Comparison of ENCODE assay signal across 2 cellular contexts in genomic region chr19:45761714-45762113, GRCh38.
TF ChIP-seq lines count a peak whose summit lies in the region.

No MANE protein-coding gene starts in this region.

TF ChIP-seq in SK-N-SH, 30 proteins besides CTCF, POLR2A, EP300 and RAD21:
- TF ChIP-seq FOXJ3 (CRISPR knock-in tag; IDR thresholded peaks at IDR 0.05), result no peak
- TF ChIP-seq RCOR1 (IDR thresholded peaks at IDR 0.05; ENCODE audit: low read length), result no peak
- no peak for TF ChIP-seq JUND (IDR thresholded peaks at IDR 0.05)
- TF ChIP-seq SIN3A (IDR thresholded peaks at IDR 0.05; ENCODE audit: borderline replicate concordance, low read depth, low read length), result no peak
- no peak for TF ChIP-seq GABPA (IDR thresholded peaks at IDR 0.05; ENCODE audit: low read depth)
- no peak for TF ChIP-seq RFX5 (IDR thresholded peaks at IDR 0.05; ENCODE audit: low read length)
- TF ChIP-seq GATA2 (CRISPR knock-in tag; IDR thresholded peaks at IDR 0.05), result no peak
- TF ChIP-seq FOXM1 (IDR thresholded peaks at IDR 0.05; ENCODE audit: low read depth), result no peak
- TF ChIP-seq FOSL2 (IDR thresholded peaks at IDR 0.05; ENCODE audit: borderline replicate concordance, low read depth), result no peak
- no peak for TF ChIP-seq REST (IDR thresholded peaks at IDR 0.05; ENCODE audit: low read depth, low read length)
- TF ChIP-seq NRF1 (IDR thresholded peaks at IDR 0.05; ENCODE audit: low read depth, low read length), result no peak
- TF ChIP-seq NFIC (IDR thresholded peaks at IDR 0.05; ENCODE audit: borderline replicate concordance), result no peak
- no peak for TF ChIP-seq POLR2AphosphoS5 (IDR thresholded peaks at IDR 0.05; ENCODE audit: low read depth, low read length)
- TF ChIP-seq TEAD4 (IDR thresholded peaks at IDR 0.05; ENCODE audit: borderline replicate concordance, insufficient read depth), result no peak
- no peak for TF ChIP-seq MAX (IDR thresholded peaks at IDR 0.05; ENCODE audit: low read depth)
- no peak for TF ChIP-seq CHD2 (IDR thresholded peaks at IDR 0.05; ENCODE audit: low read length, partially characterized antibody)
- TF ChIP-seq TAF1 (IDR thresholded peaks at IDR 0.05; ENCODE audit: borderline replicate concordance, low read depth, low read length), result no peak
- no peak for TF ChIP-seq ELF1 (IDR thresholded peaks at IDR 0.05)
- no peak for TF ChIP-seq PBX3 (IDR thresholded peaks at IDR 0.05)
- no peak for TF ChIP-seq IRF3 (IDR thresholded peaks at IDR 0.05; ENCODE audit: low read depth, low read length)

TF ChIP-seq in SK-N-SH treated with all-trans-retinoic acid at 6 μM for 48 hours, 23 proteins besides CTCF, POLR2A, EP300 and RAD21:
- TF ChIP-seq SNAI2 (CRISPR knock-in tag; IDR thresholded peaks at IDR 0.05) (no peak), ZFP3 (CRISPR knock-in tag; IDR thresholded peaks at IDR 0.05) (no peak), GLIS3 (CRISPR knock-in tag; IDR thresholded peaks at IDR 0.05) (no peak), POU6F1 (CRISPR knock-in tag; IDR thresholded peaks at IDR 0.05; ENCODE audit: borderline replicate concordance, low read depth) (no peak)
TF ChIP-seq in SK-N-SH treated with all-trans-retinoic acid at 6 μM for 48 hours: peak in this region for 0.
